In genomic region chr21:41269535-41269934, GRCh38 we compare ENCODE assay signal across 35 cellular contexts. TPM values are rescaled to one million over a fixed set of nuclear protein-coding genes. Genes with fewer than 3 reads are reported as not detected.
"Had no signal": no experiment of that assay in that cellular context is flagged by ENCODE, and none has a peak within 500 bp of the region (broad histone marks: within the 10 kb centered on the region; RNA-seq: fewer than 3 reads in every experiment).

No MANE protein-coding gene starts in this region.

- H3K27ac ChIP-seq: adrenal gland, body of pancreas, esophagus muscularis mucosa had no signal

- H3K4me1 ChIP-seq: adrenal gland, body of pancreas, esophagus muscularis mucosa had no signal

- H3K36me3 ChIP-seq: adrenal gland had no signal

- ATAC-seq: activated CD4-positive, alpha-beta T cell treated with anti-CD3 and anti-CD28 coated beads for 36 hours; activated CD8-positive, alpha-beta memory T cell treated with anti-CD3 and anti-CD28 coated beads, Interleukin-2, amount 10 ng/mL, durations not matched to agents 7 days and 5 days; activated CD8-positive, alpha-beta T cell treated with anti-CD3 and anti-CD28 coated beads, Interleukin-2, amount 10 ng/mL, durations not matched to agents 7 days and 5 days; activated naive CD8-positive, alpha-beta T cell treated with anti-CD3 and anti-CD28 coated beads, Interleukin-2, amount 50 U/mL, for 24 hours; body of pancreas; effector memory CD8-positive, alpha-beta T cell had no signal

- H3K4me3 ChIP-seq: adrenal gland, body of pancreas, esophagus muscularis mucosa had no signal

- FAIRE-seq: colon had no signal

- H3K27me3 ChIP-seq: adrenal gland, body of pancreas, esophagus muscularis mucosa had no signal

- DNase-seq: activated CD4-positive, alpha-beta memory T cell treated with anti-CD3 and anti-CD28 coated beads for 36 hours; activated CD4-positive, alpha-beta T cell treated with anti-CD3 and anti-CD28 coated beads for 36 hours; activated CD4-positive, alpha-beta T cell treated with anti-CD3 and anti-CD28 coated beads, Interleukin-2, amount 10 ng/mL, durations not matched to agents 24 days and 14 days; activated CD4-positive, CD25-positive, alpha-beta regulatory T cell; activated CD4-positive, CD25-positive, alpha-beta regulatory T cell treated with anti-CD3 and anti-CD28 coated beads, Interleukin-2, amount 50 U/mL, for 72 hours; activated CD8-positive, alpha-beta memory T cell treated with anti-CD3 and anti-CD28 coated beads, Interleukin-2, amount 10 ng/mL, durations not matched to agents 7 days and 5 days; activated CD8-positive, alpha-beta memory T cell treated with anti-CD3 and anti-CD28 coated beads, Interleukin-2, amount 50 U/mL, for 4 hours; activated CD8-positive, alpha-beta T cell treated with anti-CD3 and anti-CD28 coated beads, Interleukin-2, amount 10 ng/mL, durations not matched to agents 7 days and 5 days; activated effector memory CD4-positive, alpha-beta T cell treated with anti-CD3 and anti-CD28 coated beads, Interleukin-2, amount 50 U/mL, for 16 hours; activated naive CD4-positive, alpha-beta T cell treated with anti-CD3 and anti-CD28 coated beads for 36 hours; activated naive CD8-positive, alpha-beta T cell treated with anti-CD3 and anti-CD28 coated beads for 36 hours; activated naive CD8-positive, alpha-beta T cell treated with anti-CD3 and anti-CD28 coated beads, Interleukin-2, amount 50 U/mL, for 24 hours; activated T-cell treated with anti-CD3 and anti-CD28 coated beads, Interleukin-2, amount 50 U/mL, for 1 hour; activated T-cell treated with anti-CD3 and anti-CD28 coated beads, Interleukin-2, amount 50 U/mL, for 48 hours; adrenal gland; amygdala; aorta; body of pancreas; caudate nucleus; cortex of kidney; dermis blood vessel endothelial cell; effector CD4-positive, alpha-beta T cell; effector memory CD8-positive, alpha-beta T cell; erythroblast; foreskin melanocyte; hippocampal formation; T1000 had no signal

- H3K9me3 ChIP-seq: body of pancreas had no signal

RNA-seq across cellular contexts. Expression of gene FAM3B, which starts 47.1 kb away (rescaled TPM):
- total RNA-seq: activated CD4-positive, alpha-beta memory T cell treated with anti-CD3 and anti-CD28 coated beads for 36 hours; activated CD4-positive, alpha-beta T cell treated with anti-CD3 and anti-CD28 coated beads for 36 hours; activated CD4-positive, alpha-beta T cell treated with anti-CD3 and anti-CD28 coated beads, Interleukin-2, amount 10 ng/mL, durations not matched to agents 24 days and 14 days; activated CD8-positive, alpha-beta memory T cell treated with anti-CD3 and anti-CD28 coated beads for 36 hours; activated CD8-positive, alpha-beta memory T cell treated with anti-CD3 and anti-CD28 coated beads, Interleukin-2, amount 10 ng/mL, durations not matched to agents 7 days and 5 days; activated CD8-positive, alpha-beta T cell treated with anti-CD3 and anti-CD28 coated beads, Interleukin-2, amount 10 ng/mL, durations not matched to agents 7 days and 5 days; activated naive CD4-positive, alpha-beta T cell treated with anti-CD3 and anti-CD28 coated beads for 36 hours; activated naive CD8-positive, alpha-beta T cell treated with anti-CD3 and anti-CD28 coated beads for 36 hours; activated T-helper 1 cell treated with anti-CD3 and anti-CD28 coated beads, Interleukin-12 subunit alpha, Interleukin-12 subunit beta, Interleukin-2, Interleukin-4 antibody, amounts not matched to agents 30 ng/mL and 10 ng/mL and 1 ng/mL, durations not matched to agents 14 hours and 24 hours and 36 hours; activated T-helper 2 cell treated with anti-CD3 and anti-CD28 coated beads, Interferon-gamma antibody, Interleukin-2, Interleukin-4, amounts not matched to agents 10 μg/mL and 5 μg/mL and 100 μg/mL, durations not matched to agents 14 hours and 24 hours and 36 hours; chondrocyte; dermis blood vessel endothelial cell; fibroblast of lung; fibroblast of villous mesenchyme had no signal
- polyA plus RNA-seq: fibroblast of lung had no signal
